ENCODE assay signal across 25 cellular contexts in genomic region chr12:15520083-15520482, GRCh38.
A peak's percentile ranks its signal among the peaks of the same experiment; 100 is the strongest.
DNase-seq lines count a peak whose midpoint lies in the region; ATAC-seq and TF ChIP-seq lines count a peak whose summit lies in the region.
"Had no signal": no experiment of that assay in that cellular context is flagged by ENCODE, and none has a peak within 500 bp of the region (broad histone marks: within the 10 kb centered on the region; RNA-seq: fewer than 3 reads in every experiment).

No MANE protein-coding gene starts in this region.

- no peaks in the 10 kb centered on the region for H3K27me3 ChIP-seq in adrenal gland
- H3K27me3 ChIP-seq: BLaER1 treated with 17β-estradiol and CSF1 and Interleukin-3, amounts not matched to agents 10 nM and 100 nM; foreskin keratinocyte; testis; vagina had no signal

- 60 to 74% (median 68%) methylated on average over 2 of the region's 2 CpGs for WGBS in adrenal gland, 4 donors

- ATAC-seq in activated CD8-positive, alpha-beta T cell treated with anti-CD3 and anti-CD28 coated beads for 36 hours, result no peak
- ATAC-seq in activated CD8-positive, alpha-beta T cell treated with anti-CD3 and anti-CD28 coated beads, Interleukin-2, amount 10 ng/mL, durations not matched to agents 7 days and 5 days, result no peak
- no peak for ATAC-seq in GM19467 (IDR thresholded peaks at IDR 0.05; ENCODE audit: unreplicated experiment)
- ATAC-seq: activated CD4-positive, alpha-beta T cell treated with anti-CD3 and anti-CD28 coated beads for 36 hours; activated CD8-positive, alpha-beta memory T cell treated with anti-CD3 and anti-CD28 coated beads, Interleukin-2, amount 10 ng/mL, durations not matched to agents 7 days and 5 days; foreskin keratinocyte; mucosa of descending colon; stimulated activated memory B cell treated with anti-CD40 and anti-IgM and Interleukin-4, amounts not matched to agents 10 μg/mL and 1 μg/mL and 100 μg/mL, for 72 hours had no signal

- TF ChIP-seq CTCF in activated CD8-positive, alpha-beta T cell treated with anti-CD3 and anti-CD28 coated beads for 36 hours (IDR thresholded peaks at IDR 0.05), result no peak
- TF ChIP-seq CTCF in nephron progenitor cell (IDR thresholded peaks at IDR 0.05) (no peak), adrenal gland (IDR thresholded peaks at IDR 0.05) (no peak)

- no peaks in the 10 kb centered on the region for H3K9me3 Mint-ChIP-seq in activated CD8-positive, alpha-beta T cell treated with anti-CD3 and anti-CD28 coated beads for 36 hours
- no peaks in the 10 kb centered on the region for H3K9me3 Mint-ChIP-seq in activated CD8-positive, alpha-beta T cell treated with anti-CD3 and anti-CD28 coated beads, Interleukin-2, amount 10 ng/mL, durations not matched to agents 7 days and 5 days (ENCODE audit: insufficient read depth)
- peaks cover 15% of the 10 kb centered on the region for H3K9me3 Mint-ChIP-seq in nephron progenitor cell
- H3K9me3 Mint-ChIP-seq: stimulated activated memory B cell treated with anti-CD40 and anti-IgM and Interleukin-4, amounts not matched to agents 10 μg/mL and 1 μg/mL and 100 μg/mL, for 72 hours had no signal

- peak; percentile 16 for DNase-seq in activated CD8-positive, alpha-beta T cell treated with anti-CD3 and anti-CD28 coated beads for 36 hours
- no peak for DNase-seq in activated CD8-positive, alpha-beta T cell treated with anti-CD3 and anti-CD28 coated beads, Interleukin-2, amount 10 ng/mL, durations not matched to agents 7 days and 5 days
- DNase-seq in NAMALWA (ENCODE audit: low spot score), result peak; percentile 27
- peak; percentile 8 for DNase-seq in NCI-H748 treated with DMSO at 0.1 percent for 48 hours (lab: John Stamatoyannopoulos, UW)
- DNase-seq in nucleus accumbens (lab: John Stamatoyannopoulos, UW), result peak in 31 of 56 donors; percentile 4 to 77 (median 43)
- DNase-seq in nephron progenitor cell, result no peak
- no peak for DNase-seq in adrenal gland
- DNase-seq: ACHN; activated CD4-positive, alpha-beta T cell treated with anti-CD3 and anti-CD28 coated beads for 36 hours; activated CD8-positive, alpha-beta memory T cell treated with anti-CD3 and anti-CD28 coated beads, Interleukin-2, amount 10 ng/mL, durations not matched to agents 7 days and 5 days; effector CD8-positive, alpha-beta T cell; foreskin keratinocyte; HCEC 1CT; hippocampal formation; mucosa of descending colon; NCI-H2029 treated with DMSO at 0.1 percent for 48 hours; NCI-H526 treated with DMSO at 0.1 percent for 48 hours; SHP77; testis had no signal

- TF ChIP-seq POLR2A in adrenal gland (IDR thresholded peaks at IDR 0.05), result no peak

- intact Hi-C loops in activated CD8-positive, alpha-beta T cell treated with anti-CD3 and anti-CD28 coated beads for 36 hours (cut with micrococcal nuclease), result no loop called here
- intact Hi-C loops in adrenal gland (cut with DNase I), result loop anchor here in 1 of 2 donors (10.0 kb wide), 1 partner anchor 245 kb away; no protein-coding TSS in a partner anchor

- CTCF ChIA-PET in activated CD8-positive, alpha-beta T cell treated with anti-CD3 and anti-CD28 coated beads for 36 hours (lab: Charles Lee), result interaction anchor here (2.8 kb wide), 1 partner anchor 65 kb away, joined by 12 read pairs; no protein-coding TSS in a partner anchor
- CTCF ChIA-PET in activated CD8-positive, alpha-beta T cell treated with anti-CD3 and anti-CD28 coated beads, Interleukin-2, amount 10 ng/mL, durations not matched to agents 7 days and 5 days (lab: Charles Lee), result interaction anchor here (1.3 to 2.3 kb wide), 3 partner anchors 13 to 244 kb away, joined by 4 to 9 read pairs (median 9); no protein-coding TSS in a partner anchor

- H3K4me1 ChIP-seq in adrenal gland (replicated peaks in 1 of 2), result no peaks in the 10 kb centered on the region
- H3K4me1 ChIP-seq: testis, vagina had no signal

- H3K4me3 Mint-ChIP-seq in activated CD8-positive, alpha-beta T cell treated with anti-CD3 and anti-CD28 coated beads for 36 hours, result no peak overlapping the region
- no peak overlapping the region for H3K4me3 Mint-ChIP-seq in activated CD8-positive, alpha-beta T cell treated with anti-CD3 and anti-CD28 coated beads, Interleukin-2, amount 10 ng/mL, durations not matched to agents 7 days and 5 days
- no peak overlapping the region for H3K4me3 Mint-ChIP-seq in nephron progenitor cell
- H3K4me3 Mint-ChIP-seq: activated CD4-positive, alpha-beta T cell treated with anti-CD3 and anti-CD28 coated beads for 36 hours; activated CD8-positive, alpha-beta memory T cell treated with anti-CD3 and anti-CD28 coated beads, Interleukin-2, amount 10 ng/mL, durations not matched to agents 7 days and 5 days; activated naive CD8-positive, alpha-beta T cell; stimulated activated memory B cell treated with anti-CD40 and anti-IgM and Interleukin-4, amounts not matched to agents 10 μg/mL and 1 μg/mL and 100 μg/mL, for 72 hours had no signal

- H3K27ac ChIP-seq in adrenal gland, result no peak overlapping the region
- H3K27ac ChIP-seq: BLaER1 treated with 17β-estradiol and CSF1 and Interleukin-3, amounts not matched to agents 10 nM and 100 nM; foreskin keratinocyte; testis; vagina had no signal

- H3K9me3 ChIP-seq in adrenal gland (replicated peaks in 1 of 3), result no peaks in the 10 kb centered on the region
- H3K9me3 ChIP-seq: mucosa of descending colon, testis, vagina had no signal

- no peaks in the 10 kb centered on the region for H3K36me3 Mint-ChIP-seq in activated CD8-positive, alpha-beta T cell treated with anti-CD3 and anti-CD28 coated beads for 36 hours (ENCODE audit: low read depth)
- H3K36me3 Mint-ChIP-seq in activated CD8-positive, alpha-beta T cell treated with anti-CD3 and anti-CD28 coated beads, Interleukin-2, amount 10 ng/mL, durations not matched to agents 7 days and 5 days (ENCODE audit: low read depth), result no peaks in the 10 kb centered on the region
- H3K36me3 Mint-ChIP-seq in nephron progenitor cell (ENCODE audit: low read depth), result peaks cover 17% of the 10 kb centered on the region
- H3K36me3 Mint-ChIP-seq: activated CD8-positive, alpha-beta memory T cell treated with anti-CD3 and anti-CD28 coated beads, Interleukin-2, amount 10 ng/mL, durations not matched to agents 7 days and 5 days; activated naive CD8-positive, alpha-beta T cell; stimulated activated memory B cell treated with anti-CD40 and anti-IgM and Interleukin-4, amounts not matched to agents 10 μg/mL and 1 μg/mL and 100 μg/mL, for 72 hours had no signal

- no peak overlapping the region for H3K27ac Mint-ChIP-seq in activated CD8-positive, alpha-beta T cell treated with anti-CD3 and anti-CD28 coated beads for 36 hours
- H3K27ac Mint-ChIP-seq in activated CD8-positive, alpha-beta T cell treated with anti-CD3 and anti-CD28 coated beads, Interleukin-2, amount 10 ng/mL, durations not matched to agents 7 days and 5 days, result no peak overlapping the region
- H3K27ac Mint-ChIP-seq in nephron progenitor cell, result no peak overlapping the region
- H3K27ac Mint-ChIP-seq: activated CD4-positive, alpha-beta T cell treated with anti-CD3 and anti-CD28 coated beads for 36 hours; activated CD8-positive, alpha-beta memory T cell treated with anti-CD3 and anti-CD28 coated beads, Interleukin-2, amount 10 ng/mL, durations not matched to agents 7 days and 5 days; activated naive CD8-positive, alpha-beta T cell; progenitor cell of endocrine pancreas; stimulated activated memory B cell treated with anti-CD40 and anti-IgM and Interleukin-4, amounts not matched to agents 10 μg/mL and 1 μg/mL and 100 μg/mL, for 72 hours had no signal

- POLR2A ChIA-PET in activated CD8-positive, alpha-beta T cell treated with anti-CD3 and anti-CD28 coated beads for 36 hours (lab: Charles Lee), result no interaction called here
- POLR2A ChIA-PET in activated CD8-positive, alpha-beta T cell treated with anti-CD3 and anti-CD28 coated beads, Interleukin-2, amount 10 ng/mL, durations not matched to agents 7 days and 5 days (lab: Charles Lee), result no interaction called here

- H3K36me3 ChIP-seq in adrenal gland (replicated peaks in 1 of 2), result no peaks in the 10 kb centered on the region
- H3K36me3 ChIP-seq: BLaER1 treated with 17β-estradiol and CSF1 and Interleukin-3, amounts not matched to agents 10 nM and 100 nM; vagina had no signal

- H3K4me1 Mint-ChIP-seq in activated CD8-positive, alpha-beta T cell treated with anti-CD3 and anti-CD28 coated beads for 36 hours (ENCODE audit: low read depth), result peaks cover 7% of the 10 kb centered on the region
- peaks cover 1% of the 10 kb centered on the region for H3K4me1 Mint-ChIP-seq in activated CD8-positive, alpha-beta T cell treated with anti-CD3 and anti-CD28 coated beads, Interleukin-2, amount 10 ng/mL, durations not matched to agents 7 days and 5 days (ENCODE audit: low read depth)
- H3K4me1 Mint-ChIP-seq in nephron progenitor cell, result no peaks in the 10 kb centered on the region
- H3K4me1 Mint-ChIP-seq: activated CD8-positive, alpha-beta memory T cell treated with anti-CD3 and anti-CD28 coated beads, Interleukin-2, amount 10 ng/mL, durations not matched to agents 7 days and 5 days; stimulated activated memory B cell treated with anti-CD40 and anti-IgM and Interleukin-4, amounts not matched to agents 10 μg/mL and 1 μg/mL and 100 μg/mL, for 72 hours had no signal

- no peak overlapping the region for H3K4me3 ChIP-seq in adrenal gland
- H3K4me3 ChIP-seq: BLaER1 treated with 17β-estradiol and CSF1 and Interleukin-3, amounts not matched to agents 10 nM and 100 nM; mucosa of descending colon; testis; vagina had no signal

- H3K27me3 Mint-ChIP-seq in activated CD8-positive, alpha-beta T cell treated with anti-CD3 and anti-CD28 coated beads for 36 hours, result peaks cover 20% of the 10 kb centered on the region
- peaks cover 24% of the 10 kb centered on the region for H3K27me3 Mint-ChIP-seq in activated CD8-positive, alpha-beta T cell treated with anti-CD3 and anti-CD28 coated beads, Interleukin-2, amount 10 ng/mL, durations not matched to agents 7 days and 5 days (ENCODE audit: low read depth)
- peaks cover 3% of the 10 kb centered on the region for H3K27me3 Mint-ChIP-seq in nephron progenitor cell (ENCODE audit: low read depth, poor library complexity)

Comparison
In these comparisons a context has a peak if more than half of its experiments do, and no peak if none do; other contexts are left out.
1. DNase-seq: peak in activated CD8-positive, alpha-beta T cell treated with anti-CD3 and anti-CD28 coated beads for 36 hours (single experiment), NAMALWA (single experiment), NCI-H748 treated with DMSO at 0.1 percent for 48 hours (single experiment) and nucleus accumbens (31 of 56); none in activated CD8-positive, alpha-beta T cell treated with anti-CD3 and anti-CD28 coated beads, Interleukin-2, amount 10 ng/mL, durations not matched to agents 7 days and 5 days (single experiment), nephron progenitor cell (single experiment) and adrenal gland (0 of 7).